In genomic region chr3:194633349-194634004, GRCh38 we compare ENCODE assay signal across 8 cellular contexts.
A peak's percentile ranks its signal among the peaks of the same experiment; 100 is the strongest.
DNase-seq lines count a peak whose midpoint lies in the region; ATAC-seq lines count a peak whose summit lies in the region.

TSS of gene TMEM44 (minus strand) at chr3:194633419. CDS start at chr3:194633215, 204 bp downstream.

- H3K27me3 ChIP-seq in effector memory CD4-positive, alpha-beta T cell (replicated peaks; ENCODE audit: control insufficient read depth, insufficient read depth, low read length, poor library complexity, severe bottlenecking): no peaks in the 10 kb centered on the region

- H3K4me1 ChIP-seq in effector memory CD4-positive, alpha-beta T cell (ENCODE audit: control insufficient read depth, insufficient read depth, low read length, poor library complexity, severe bottlenecking): peaks cover 4% of the 10 kb centered on the region

- H3K4me3 ChIP-seq in effector memory CD4-positive, alpha-beta T cell (ENCODE audit: insufficient read depth, low read depth, low read length, poor library complexity, severe bottlenecking): peak within 1 kb of the TSS; percentile 75

- H3K36me3 Mint-ChIP-seq in memory B cell: no peaks in the 10 kb centered on the region

- DNase-seq in CD1c-positive myeloid dendritic cell (ENCODE audit: extremely low spot score) (peak; percentile 73), NCI-H69 (lab: John Stamatoyannopoulos, UW) (peak; percentile 93), memory B cell (ENCODE audit: low spot score in 2 of 2) (peak; percentile 38 to 66)
- peak; percentile 60 to 71 for DNase-seq in activated CD4-positive, alpha-beta T cell treated with anti-CD3 and anti-CD28 coated beads, Interleukin-2, amount 50 U/mL, for 48 hours
- peak; percentile 24 to 40 (median 35) for DNase-seq in effector memory CD4-positive, alpha-beta T cell
- DNase-seq in stimulated activated CD8-positive, alpha-beta memory T cell treated with anti-CD3 and anti-CD28 coated beads, Interleukin-15, amount 100 ng/mL, for 4 hours (ENCODE audit: low read depth in 2 of 2): peak; percentile 19 to 36

- H3K27me3 Mint-ChIP-seq in memory B cell: no peaks in the 10 kb centered on the region

- peak within 1 kb of the TSS; percentile 87 for H3K4me3 Mint-ChIP-seq in memory B cell

- no peaks in the 10 kb centered on the region for H3K9me3 Mint-ChIP-seq in memory B cell

- no peaks in the 10 kb centered on the region for H3K36me3 ChIP-seq in effector memory CD4-positive, alpha-beta T cell (ENCODE audit: control insufficient read depth, insufficient read depth, low read length)

- H3K27ac Mint-ChIP-seq in memory B cell: no peak within 1 kb of the TSS

- H3K27ac ChIP-seq in effector memory CD4-positive, alpha-beta T cell (ENCODE audit: insufficient read depth, low read length, poor library complexity, severe bottlenecking): peak within 1 kb of the TSS; percentile 25

- H3K4me1 Mint-ChIP-seq in memory B cell: peaks cover 2% of the 10 kb centered on the region

- H3K9me3 ChIP-seq in effector memory CD4-positive, alpha-beta T cell (ENCODE audit: control insufficient read depth, low read length): no peaks in the 10 kb centered on the region

- ATAC-seq in GM19351 (IDR thresholded peaks at IDR 0.05; ENCODE audit: unreplicated experiment): peak; percentile 75
- ATAC-seq in HG03460 (IDR thresholded peaks at IDR 0.05; ENCODE audit: unreplicated experiment): peak; percentile 71
- ATAC-seq in memory B cell (ENCODE audit: low read depth): peak; percentile 79

Comparison
In these comparisons a context has a peak if more than half of its experiments do, and no peak if none do; other contexts are left out.
1. Peak in every context shown above with its lines: DNase-seq, ATAC-seq, H3K4me3 ChIP-seq and H3K27ac ChIP-seq.
2. DNase-seq: peak in every context shown above with its lines; median percentile 93 in NCI-H69; 73 in CD1c-positive myeloid dendritic cell; 66 in activated CD4-positive, alpha-beta T cell treated with anti-CD3 and anti-CD28 coated beads, Interleukin-2, amount 50 U/mL, for 48 hours; 52 in memory B cell; 35 in effector memory CD4-positive, alpha-beta T cell; 28 in stimulated activated CD8-positive, alpha-beta memory T cell treated with anti-CD3 and anti-CD28 coated beads, Interleukin-15, amount 100 ng/mL, for 4 hours.